In the genomic region with DNA sequence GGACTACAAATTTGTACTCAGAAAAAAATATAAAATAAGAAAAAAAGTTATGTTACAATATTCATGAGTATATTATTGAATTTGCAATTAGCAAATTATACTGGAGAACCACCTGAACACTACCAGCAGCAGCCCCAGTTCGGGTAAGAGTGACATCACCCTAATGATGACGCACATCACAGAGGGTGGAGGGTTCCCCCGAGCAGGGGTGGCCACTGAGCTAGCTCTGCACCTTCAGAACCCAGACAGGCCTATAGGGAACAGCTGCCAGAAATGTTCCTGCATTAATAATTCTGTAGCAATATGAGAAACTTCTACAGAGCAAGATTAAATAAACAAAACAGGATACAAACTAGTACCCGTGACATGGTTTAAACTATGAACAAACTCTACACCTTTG, we compare ENCODE assay signal across 2 cellular contexts.
TF ChIP-seq lines count a peak whose summit lies in the region.

No MANE protein-coding gene starts in this region.

TF ChIP-seq in HEK293, 187 proteins besides CTCF, POLR2A, EP300 and RAD21 (continues in another document):
- TF ChIP-seq, protein P1, sequence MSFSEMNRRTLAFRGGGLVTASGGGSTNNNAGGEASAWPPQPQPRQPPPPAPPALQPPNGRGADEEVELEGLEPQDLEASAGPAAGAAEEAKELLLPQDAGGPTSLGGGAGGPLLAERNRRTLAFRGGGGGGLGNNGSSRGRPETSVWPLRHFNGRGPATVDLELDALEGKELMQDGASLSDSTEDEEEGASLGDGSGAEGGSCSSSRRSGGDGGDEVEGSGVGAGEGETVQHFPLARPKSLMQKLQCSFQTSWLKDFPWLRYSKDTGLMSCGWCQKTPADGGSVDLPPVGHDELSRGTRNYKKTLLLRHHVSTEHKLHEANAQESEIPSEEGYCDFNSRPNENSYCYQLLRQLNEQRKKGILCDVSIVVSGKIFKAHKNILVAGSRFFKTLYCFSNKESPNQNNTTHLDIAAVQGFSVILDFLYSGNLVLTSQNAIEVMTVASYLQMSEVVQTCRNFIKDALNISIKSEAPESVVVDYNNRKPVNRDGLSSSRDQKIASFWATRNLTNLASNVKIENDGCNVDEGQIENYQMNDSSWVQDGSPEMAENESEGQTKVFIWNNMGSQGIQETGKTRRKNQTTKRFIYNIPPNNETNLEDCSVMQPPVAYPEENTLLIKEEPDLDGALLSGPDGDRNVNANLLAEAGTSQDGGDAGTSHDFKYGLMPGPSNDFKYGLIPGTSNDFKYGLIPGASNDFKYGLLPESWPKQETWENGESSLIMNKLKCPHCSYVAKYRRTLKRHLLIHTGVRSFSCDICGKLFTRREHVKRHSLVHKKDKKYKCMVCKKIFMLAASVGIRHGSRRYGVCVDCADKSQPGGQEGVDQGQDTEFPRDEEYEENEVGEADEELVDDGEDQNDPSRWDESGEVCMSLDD (tag by site-specific recombination; IDR thresholded peaks at IDR 0.05), result no peak
- TF ChIP-seq PATZ1 (tag by site-specific recombination; IDR thresholded peaks at IDR 0.05) (peak; percentile 62), ZNF37A (tag by site-specific recombination; IDR thresholded peaks at IDR 0.05) (no peak), ZFP69B (tag by site-specific recombination; IDR thresholded peaks at IDR 0.05) (no peak), ZNF211 (tag by site-specific recombination; IDR thresholded peaks at IDR 0.05; ENCODE audit: low read depth) (no peak), ZBTB21 (tag by site-specific recombination; IDR thresholded peaks at IDR 0.05) (peak; percentile 54; the same call in 1 of the 2 replicates), KLF16 (tag by site-specific recombination; IDR thresholded peaks at IDR 0.05) (no peak)
- TF ChIP-seq, protein P2, sequence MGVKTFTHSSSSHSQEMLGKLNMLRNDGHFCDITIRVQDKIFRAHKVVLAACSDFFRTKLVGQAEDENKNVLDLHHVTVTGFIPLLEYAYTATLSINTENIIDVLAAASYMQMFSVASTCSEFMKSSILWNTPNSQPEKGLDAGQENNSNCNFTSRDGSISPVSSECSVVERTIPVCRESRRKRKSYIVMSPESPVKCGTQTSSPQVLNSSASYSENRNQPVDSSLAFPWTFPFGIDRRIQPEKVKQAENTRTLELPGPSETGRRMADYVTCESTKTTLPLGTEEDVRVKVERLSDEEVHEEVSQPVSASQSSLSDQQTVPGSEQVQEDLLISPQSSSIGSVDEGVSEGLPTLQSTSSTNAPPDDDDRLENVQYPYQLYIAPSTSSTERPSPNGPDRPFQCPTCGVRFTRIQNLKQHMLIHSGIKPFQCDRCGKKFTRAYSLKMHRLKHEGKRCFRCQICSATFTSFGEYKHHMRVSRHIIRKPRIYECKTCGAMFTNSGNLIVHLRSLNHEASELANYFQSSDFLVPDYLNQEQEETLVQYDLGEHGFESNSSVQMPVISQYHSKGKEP (tag by site-specific recombination; IDR thresholded peaks at IDR 0.05), result no peak
- TF ChIP-seq, protein P3, sequence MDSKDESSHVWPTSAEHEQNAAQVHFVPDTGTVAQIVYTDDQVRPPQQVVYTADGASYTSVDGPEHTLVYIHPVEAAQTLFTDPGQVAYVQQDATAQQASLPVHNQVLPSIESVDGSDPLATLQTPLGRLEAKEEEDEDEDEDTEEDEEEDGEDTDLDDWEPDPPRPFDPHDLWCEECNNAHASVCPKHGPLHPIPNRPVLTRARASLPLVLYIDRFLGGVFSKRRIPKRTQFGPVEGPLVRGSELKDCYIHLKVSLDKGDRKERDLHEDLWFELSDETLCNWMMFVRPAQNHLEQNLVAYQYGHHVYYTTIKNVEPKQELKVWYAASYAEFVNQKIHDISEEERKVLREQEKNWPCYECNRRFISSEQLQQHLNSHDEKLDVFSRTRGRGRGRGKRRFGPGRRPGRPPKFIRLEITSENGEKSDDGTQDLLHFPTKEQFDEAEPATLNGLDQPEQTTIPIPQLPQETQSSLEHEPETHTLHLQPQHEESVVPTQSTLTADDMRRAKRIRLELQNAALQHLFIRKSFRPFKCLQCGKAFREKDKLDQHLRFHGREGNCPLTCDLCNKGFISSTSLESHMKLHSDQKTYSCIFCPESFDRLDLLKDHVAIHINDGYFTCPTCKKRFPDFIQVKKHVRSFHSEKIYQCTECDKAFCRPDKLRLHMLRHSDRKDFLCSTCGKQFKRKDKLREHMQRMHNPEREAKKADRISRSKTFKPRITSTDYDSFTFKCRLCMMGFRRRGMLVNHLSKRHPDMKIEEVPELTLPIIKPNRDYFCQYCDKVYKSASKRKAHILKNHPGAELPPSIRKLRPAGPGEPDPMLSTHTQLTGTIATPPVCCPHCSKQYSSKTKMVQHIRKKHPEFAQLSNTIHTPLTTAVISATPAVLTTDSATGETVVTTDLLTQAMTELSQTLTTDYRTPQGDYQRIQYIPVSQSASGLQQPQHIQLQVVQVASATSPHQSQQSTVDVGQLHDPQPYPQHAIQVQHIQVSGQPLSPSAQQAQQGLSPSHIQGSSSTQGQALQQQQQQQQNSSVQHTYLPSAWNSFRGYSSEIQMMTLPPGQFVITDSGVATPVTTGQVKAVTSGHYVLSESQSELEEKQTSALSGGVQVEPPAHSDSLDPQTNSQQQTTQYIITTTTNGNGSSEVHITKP (tag by site-specific recombination; IDR thresholded peaks at IDR 0.05), result peak; percentile 87

TF ChIP-seq in K562, 482 proteins besides CTCF, POLR2A, EP300 and RAD21:
- TF ChIP-seq, protein P4, sequence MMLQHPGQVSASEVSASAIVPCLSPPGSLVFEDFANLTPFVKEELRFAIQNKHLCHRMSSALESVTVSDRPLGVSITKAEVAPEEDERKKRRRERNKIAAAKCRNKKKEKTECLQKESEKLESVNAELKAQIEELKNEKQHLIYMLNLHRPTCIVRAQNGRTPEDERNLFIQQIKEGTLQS (IDR thresholded peaks at IDR 0.05), result peak; percentile 77
- TF ChIP-seq, protein P4 (CRISPR knock-in tag; conservative IDR thresholded peaks at IDR 0.05), result no peak
- no peak for TF ChIP-seq TRIM25 (IDR thresholded peaks at IDR 0.05; ENCODE audit: borderline replicate concordance)
- no peak for TF ChIP-seq NUFIP1 (IDR thresholded peaks at IDR 0.05; ENCODE audit: partially characterized antibody)
- TF ChIP-seq JUN (IDR thresholded peaks at IDR 0.05; ENCODE audit: borderline replicate concordance, low read depth, low read length), result 0 out of 2 replicates have a peak, but pooled peaks have one; percentile 19
- TF ChIP-seq JUN (CRISPR knock-in tag; IDR thresholded peaks at IDR 0.05; ENCODE audit: borderline replicate concordance), result no peak
- TF ChIP-seq CREM (IDR thresholded peaks at IDR 0.05; ENCODE audit: low read depth), result peak; percentile 37; the same call in 1 of the 2 replicates
- no peak for TF ChIP-seq ARID2 (IDR thresholded peaks at IDR 0.05)
- TF ChIP-seq ZC3H11A (IDR thresholded peaks at IDR 0.05; ENCODE audit: low read depth, low read length), result no peak
- no peak for TF ChIP-seq MEF2D (tag; conservative IDR thresholded peaks at IDR 0.05; ENCODE audit: low read depth)
- TF ChIP-seq HDGF (IDR thresholded peaks at IDR 0.05), result no peak
- TF ChIP-seq CHD1 (IDR thresholded peaks at IDR 0.05; ENCODE audit: low read length), result no peak
- TF ChIP-seq SIRT6 (IDR thresholded peaks at IDR 0.05; ENCODE audit: low read depth, low read length), result no peak
- 0 out of 2 replicates have a peak, but pooled peaks have one; percentile 29 for TF ChIP-seq ATF7 (IDR thresholded peaks at IDR 0.05)
- TF ChIP-seq TCF7L2 (IDR thresholded peaks at IDR 0.05; ENCODE audit: low read depth, low read length), result no peak
- TF ChIP-seq ZFP30 (CRISPR knock-in tag; IDR thresholded peaks at IDR 0.05; ENCODE audit: borderline replicate concordance), result no peak
- no peak for TF ChIP-seq NCOR1 (IDR thresholded peaks at IDR 0.05)
- TF ChIP-seq ARHGAP35 (IDR thresholded peaks at IDR 0.05; ENCODE audit: partially characterized antibody), result no peak
- TF ChIP-seq, protein P5, sequence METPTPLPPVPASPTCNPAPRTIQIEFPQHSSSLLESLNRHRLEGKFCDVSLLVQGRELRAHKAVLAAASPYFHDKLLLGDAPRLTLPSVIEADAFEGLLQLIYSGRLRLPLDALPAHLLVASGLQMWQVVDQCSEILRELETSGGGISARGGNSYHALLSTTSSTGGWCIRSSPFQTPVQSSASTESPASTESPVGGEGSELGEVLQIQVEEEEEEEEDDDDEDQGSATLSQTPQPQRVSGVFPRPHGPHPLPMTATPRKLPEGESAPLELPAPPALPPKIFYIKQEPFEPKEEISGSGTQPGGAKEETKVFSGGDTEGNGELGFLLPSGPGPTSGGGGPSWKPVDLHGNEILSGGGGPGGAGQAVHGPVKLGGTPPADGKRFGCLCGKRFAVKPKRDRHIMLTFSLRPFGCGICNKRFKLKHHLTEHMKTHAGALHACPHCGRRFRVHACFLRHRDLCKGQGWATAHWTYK (CRISPR knock-in tag; IDR thresholded peaks at IDR 0.05), result no peak
- TF ChIP-seq, protein P6, sequence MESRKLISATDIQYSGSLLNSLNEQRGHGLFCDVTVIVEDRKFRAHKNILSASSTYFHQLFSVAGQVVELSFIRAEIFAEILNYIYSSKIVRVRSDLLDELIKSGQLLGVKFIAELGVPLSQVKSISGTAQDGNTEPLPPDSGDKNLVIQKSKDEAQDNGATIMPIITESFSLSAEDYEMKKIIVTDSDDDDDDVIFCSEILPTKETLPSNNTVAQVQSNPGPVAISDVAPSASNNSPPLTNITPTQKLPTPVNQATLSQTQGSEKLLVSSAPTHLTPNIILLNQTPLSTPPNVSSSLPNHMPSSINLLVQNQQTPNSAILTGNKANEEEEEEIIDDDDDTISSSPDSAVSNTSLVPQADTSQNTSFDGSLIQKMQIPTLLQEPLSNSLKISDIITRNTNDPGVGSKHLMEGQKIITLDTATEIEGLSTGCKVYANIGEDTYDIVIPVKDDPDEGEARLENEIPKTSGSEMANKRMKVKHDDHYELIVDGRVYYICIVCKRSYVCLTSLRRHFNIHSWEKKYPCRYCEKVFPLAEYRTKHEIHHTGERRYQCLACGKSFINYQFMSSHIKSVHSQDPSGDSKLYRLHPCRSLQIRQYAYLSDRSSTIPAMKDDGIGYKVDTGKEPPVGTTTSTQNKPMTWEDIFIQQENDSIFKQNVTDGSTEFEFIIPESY (CRISPR knock-in tag; IDR thresholded peaks at IDR 0.05), result no peak
- TF ChIP-seq MEF2A (IDR thresholded peaks at IDR 0.05; ENCODE audit: control insufficient read depth, low read depth, low read length), result no peak
- TF ChIP-seq JUND (IDR thresholded peaks at IDR 0.05; ENCODE audit: borderline replicate concordance, low read depth, low read length), result peak; percentile 49; the same call in 1 of the 2 replicates
- TF ChIP-seq JUND (tag; IDR thresholded peaks at IDR 0.05; ENCODE audit: borderline replicate concordance, low read depth, low read length), result no peak
- TF ChIP-seq SMARCE1 (IDR thresholded peaks at IDR 0.05), result no peak
- TF ChIP-seq NBN (IDR thresholded peaks at IDR 0.05; ENCODE audit: low read depth), result no peak
- TF ChIP-seq LARP7 (IDR thresholded peaks at IDR 0.05), result no peak
- TF ChIP-seq RCOR1 (IDR thresholded peaks at IDR 0.05; ENCODE audit: borderline replicate concordance in 1 of 2, low read depth in 2 of 2, low read length in 2 of 2), result no peak
- no peak for TF ChIP-seq NFRKB (IDR thresholded peaks at IDR 0.05; ENCODE audit: low read depth)
- TF ChIP-seq ZNF707 (CRISPR knock-in tag; conservative IDR thresholded peaks at IDR 0.05), result no peak
